Comparison of ENCODE assay signal across 12 cellular contexts in the genomic region with DNA sequence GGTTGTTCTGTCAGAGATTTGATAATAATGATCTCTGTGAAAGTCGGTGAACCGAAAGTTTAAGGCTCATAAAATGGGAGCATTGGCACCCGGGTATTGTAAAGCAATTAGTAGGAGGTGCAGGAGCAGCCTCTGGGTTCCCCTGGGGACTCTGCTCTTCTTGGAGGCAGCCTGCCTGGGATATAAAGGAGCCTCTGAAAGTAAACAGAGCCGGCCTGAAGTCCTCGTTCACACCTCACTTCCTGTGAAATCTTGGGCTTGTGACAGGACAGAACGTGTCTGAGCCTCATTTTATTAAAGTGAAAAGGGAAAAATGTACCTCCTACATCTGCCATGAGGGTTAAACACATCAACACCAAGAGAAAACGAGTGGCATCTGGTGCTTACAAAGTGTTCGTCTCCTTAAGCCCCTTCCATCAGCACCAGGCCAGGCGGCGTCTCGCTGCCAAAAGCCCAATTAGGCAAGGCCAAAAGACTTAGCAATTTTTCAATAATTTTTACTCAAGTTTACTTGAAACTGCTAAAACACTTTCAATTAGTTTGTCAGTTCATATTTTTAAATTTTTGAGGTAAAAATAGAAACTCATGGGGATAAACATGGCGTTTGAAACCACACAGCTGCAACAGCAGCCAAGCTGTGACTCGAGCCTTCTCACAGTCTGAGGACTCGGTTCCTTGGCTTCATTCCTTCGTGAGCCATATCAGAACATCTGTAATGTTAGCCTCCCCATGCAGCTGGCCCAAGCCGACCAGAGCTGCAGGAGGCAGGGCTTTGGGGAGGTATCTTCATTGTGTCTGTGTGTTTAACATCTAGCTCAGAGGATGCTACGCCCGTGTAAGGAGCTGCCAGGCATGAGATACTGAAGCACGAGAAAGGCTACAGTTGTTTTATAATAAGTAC. TPM values are rescaled to one million over a fixed set of nuclear protein-coding genes. Genes with fewer than 3 reads are reported as not detected.
DNase-seq lines count a peak whose midpoint lies in the region; ATAC-seq and TF ChIP-seq lines count a peak whose summit lies in the region.
"Had no signal": no experiment of that assay in that cellular context is flagged by ENCODE, and none has a peak within 500 bp of the region (broad histone marks: within the 10 kb centered on the region; RNA-seq: fewer than 3 reads in every experiment).

No MANE protein-coding gene starts in this region.

- H3K79me1 ChIP-seq in IMR-90 (ENCODE audit: low read depth in 1 of 2, low read length in 2 of 2) = no peaks in the 10 kb centered on the region

- no peak for TF ChIP-seq CTCF in AG04450 (IDR thresholded peaks at IDR 0.05; ENCODE audit: low read depth, low read length)
- TF ChIP-seq CTCF in IMR-90 (conservative IDR thresholded peaks at IDR 0.05; ENCODE audit: low read depth, low read length) = no peak

- H2BK120ac ChIP-seq in IMR-90 (ENCODE audit: low read depth, low read length) = peak overlapping the region; percentile 56; the same call in 1 of the 2 replicates

- peak overlapping the region; percentile 60; the same call in 1 of the 3 replicates for H2BK15ac ChIP-seq in IMR-90 (ENCODE audit: low read depth, low read length)

- TF ChIP-seq RAD21 in IMR-90 (IDR thresholded peaks at IDR 0.05; ENCODE audit: low read length) = no peak

- no peak for TF ChIP-seq POLR2A in IMR-90 (IDR thresholded peaks at IDR 0.05; ENCODE audit: low read depth, low read length)

- ATAC-seq in IMR-90 (ENCODE audit: low read depth) (peak; percentile 87), left colon (peak; percentile 47), HG02623 (IDR thresholded peaks at IDR 0.05; ENCODE audit: unreplicated experiment) (no peak)

- H2BK20ac ChIP-seq in IMR-90 (ENCODE audit: low read depth, low read length) = peak overlapping the region; percentile 20; the same call in 1 of the 2 replicates

- peak overlapping the region; percentile 13 for H3K27ac ChIP-seq in AG04450 (ENCODE audit: low read depth, low read length)
- peak overlapping the region; percentile 39; the same call in 1 of the 2 replicates for H3K27ac ChIP-seq in IMR-90 (ENCODE audit: insufficient read depth, low read length)
- H3K27ac ChIP-seq: SJSA1 had no signal

- peak overlapping the region; percentile 65 to 76; a peak in 3 of 4 replicates for H4K8ac ChIP-seq in IMR-90 (ENCODE audit: low read depth in 2 of 2, low read length in 2 of 2)

- no peaks in the 10 kb centered on the region for H3K36me3 ChIP-seq in IMR-90 (ENCODE audit: control insufficient read depth, insufficient read depth, low read length)
- H3K36me3 ChIP-seq: SJSA1 had no signal

- H3K4me3 ChIP-seq in AG04450 (ENCODE audit: low read depth, low read length) (no peak overlapping the region), IMR-90 (ENCODE audit: insufficient read depth, low read depth, low read length) (no peak overlapping the region)
- H3K4me3 ChIP-seq: lung, SJSA1 had no signal

- no TSS peak for BruUV-seq in IMR-90 (replicated peaks; lab: Mats Ljungman, UMichigan)

- 13% methylated on average over 3 of the region's 19 CpGs; no CpG with 5 or more reads in 1 of the 2 experiments for WGBS in IMR-90 (ENCODE audit: extremely low coverage in 2 of 2, insufficient read length in 1 of 2), 2 experiments

- peak overlapping the region; percentile 66 for H3K14ac ChIP-seq in IMR-90 (replicated peaks; ENCODE audit: low read depth, low read length)

- no peak for DNase-seq in AG04450 (ENCODE audit: low read depth, low spot score)
- DNase-seq in IMR-90 = peak; percentile 72
- DNase-seq in astrocyte of the hippocampus (ENCODE audit: low read depth, low spot score) = peak; percentile 40
- DNase-seq in left colon = peak in 1 of 2 donors; percentile 18
- no peak for DNase-seq in activated naive CD4-positive, alpha-beta T cell treated with anti-CD3 and anti-CD28 coated beads, Interleukin-2, amount 50 U/mL, for 16 hours
- DNase-seq in HPDE6-E6E7 (ENCODE audit: extremely low spot score) = no peak
- no peak for DNase-seq in 8988T
- DNase-seq: effector CD8-positive, alpha-beta T cell; KBM-7 had no signal

- peak overlapping the region; percentile 31 for H3K4ac ChIP-seq in IMR-90 (ENCODE audit: low read depth, low read length)

- no peak overlapping the region for H2AK9ac ChIP-seq in IMR-90 (replicated peaks; ENCODE audit: low read depth, low read length, poor library complexity)

- peak overlapping the region; percentile 14 for H2BK5ac ChIP-seq in IMR-90 (ENCODE audit: low read depth, low read length, poor library complexity, severe bottlenecking)

- POLR2A ChIA-PET in AG04450 (lab: Yijun Ruan, JAX) (interaction anchor here (0.6 to 1.3 kb wide), 5 partner anchors 9 to 34 kb away, joined by 3 to 8 read pairs (median 3); partner anchors contain the start of gene MAP6), IMR-90 (lab: Charles Lee; ENCODE audit: unreplicated experiment) (no interaction called here)

- peak overlapping the region; percentile 35 for H3K4me2 ChIP-seq in IMR-90 (ENCODE audit: low read depth, low read length)

- in situ Hi-C loops in IMR-90 (cut with MboI; ENCODE audit: low sequenced_read_pairs) = no loop called here

- H4K5ac ChIP-seq in IMR-90 (ENCODE audit: low read depth, low read length) = peak overlapping the region; percentile 22; the same call in 1 of the 2 replicates

- no peak overlapping the region for H3K9ac ChIP-seq in IMR-90 (ENCODE audit: low read depth, low read length)

- H2AFZ ChIP-seq in IMR-90 (replicated peaks; ENCODE audit: low read length, poor library complexity) = peak overlapping the region; percentile 73

- H3K9me3 ChIP-seq in AG04450 (ENCODE audit: control insufficient read depth, insufficient read depth, low read length) (no peaks in the 10 kb centered on the region), IMR-90 (ENCODE audit: control insufficient read depth, insufficient read depth, low read length) (no peaks in the 10 kb centered on the region)
- H3K9me3 ChIP-seq: SJSA1 had no signal

- dilution Hi-C loops in IMR-90 (cut with HindIII; ENCODE audit: low sequenced_read_pairs, unreplicated experiment) = no loop called here

- H3K4me1 ChIP-seq in IMR-90 (ENCODE audit: control insufficient read depth, insufficient read depth, low read length) = peaks cover 8% of the 10 kb centered on the region
- H3K4me1 ChIP-seq: SJSA1 had no signal

- H4K20me1 ChIP-seq in IMR-90 (ENCODE audit: insufficient read depth, low read length) = no peaks in the 10 kb centered on the region

- CTCF ChIA-PET in AG04450 (lab: Charles Lee) (interaction anchor here (0.5 kb wide), 1 partner anchor 397 kb away, joined by 5 read pairs; no protein-coding TSS in a partner anchor), IMR-90 (lab: Yijun Ruan, JAX) (no interaction called here)

- peak overlapping the region; percentile 21; the same call in 1 of the 2 replicates for H3K23ac ChIP-seq in IMR-90 (ENCODE audit: low read depth, low read length)

- H3K56ac ChIP-seq in IMR-90 (ENCODE audit: extremely low read depth, insufficient read depth, low read length) = no peak overlapping the region; the same call in 1 of the 2 replicates

- H3K9me1 ChIP-seq in IMR-90 (ENCODE audit: insufficient read depth, low read length) = no peaks in the 10 kb centered on the region

- peak overlapping the region; percentile 19; the same call in 1 of the 2 replicates for H4K91ac ChIP-seq in IMR-90 (ENCODE audit: insufficient read depth, low read depth, low read length)

- H3K18ac ChIP-seq in IMR-90 (ENCODE audit: low read depth, low read length) = peak overlapping the region; percentile 43; the same call in 1 of the 2 replicates

- intact Hi-C loops in IMR-90 (cut with micrococcal nuclease) (loop anchor here (2.0 kb wide), 1 partner anchor 32 kb away; no protein-coding TSS in a partner anchor), left colon (cut with DNase I, micrococcal nuclease) (no loop called here)

- no peak overlapping the region; the same call in 1 of the 2 replicates for H2AK5ac ChIP-seq in IMR-90 (ENCODE audit: low read depth, low read length)

- H3K27me3 ChIP-seq in AG04450 (ENCODE audit: control insufficient read depth, insufficient read depth, low read length) (peaks cover 4% of the 10 kb centered on the region), IMR-90 (ENCODE audit: control insufficient read depth, insufficient read depth, low read length) (no peaks in the 10 kb centered on the region)
- H3K27me3 ChIP-seq: SJSA1 had no signal

TF ChIP-seq in IMR-90, 13 proteins besides CTCF, POLR2A, EP300 and RAD21 (continues in another document):
- no peak for TF ChIP-seq CEBPB (IDR thresholded peaks at IDR 0.05; ENCODE audit: low read depth, low read length)
- TF ChIP-seq NFE2L2 (IDR thresholded peaks at IDR 0.05; ENCODE audit: low read depth, low read length) = no peak
- TF ChIP-seq BHLHE40 (IDR thresholded peaks at IDR 0.05; ENCODE audit: low read depth, low read length) = no peak
- no peak for TF ChIP-seq RCOR1 (IDR thresholded peaks at IDR 0.05; ENCODE audit: insufficient replicate concordance, low read length)
- TF ChIP-seq, protein P1, sequence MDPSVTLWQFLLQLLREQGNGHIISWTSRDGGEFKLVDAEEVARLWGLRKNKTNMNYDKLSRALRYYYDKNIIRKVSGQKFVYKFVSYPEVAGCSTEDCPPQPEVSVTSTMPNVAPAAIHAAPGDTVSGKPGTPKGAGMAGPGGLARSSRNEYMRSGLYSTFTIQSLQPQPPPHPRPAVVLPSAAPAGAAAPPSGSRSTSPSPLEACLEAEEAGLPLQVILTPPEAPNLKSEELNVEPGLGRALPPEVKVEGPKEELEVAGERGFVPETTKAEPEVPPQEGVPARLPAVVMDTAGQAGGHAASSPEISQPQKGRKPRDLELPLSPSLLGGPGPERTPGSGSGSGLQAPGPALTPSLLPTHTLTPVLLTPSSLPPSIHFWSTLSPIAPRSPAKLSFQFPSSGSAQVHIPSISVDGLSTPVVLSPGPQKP (IDR thresholded peaks at IDR 0.05; ENCODE audit: borderline replicate concordance, low read depth, low read length) = no peak
- no peak for TF ChIP-seq SMC3 (IDR thresholded peaks at IDR 0.05; ENCODE audit: low read depth, low read length)
- no peak for TF ChIP-seq MAZ (IDR thresholded peaks at IDR 0.05; ENCODE audit: borderline replicate concordance, low read depth, low read length)
- TF ChIP-seq USF2 (IDR thresholded peaks at IDR 0.05; ENCODE audit: low read depth, low read length) = no peak
- TF ChIP-seq RFX5 (IDR thresholded peaks at IDR 0.05; ENCODE audit: low read depth, low read length) = no peak

RNA-seq across cellular contexts. Expression of gene MAP6, which starts 33.6 kb away (rescaled TPM):
- polyA plus RNA-seq in AG04450 (2011; rRNA removed) = 1.5 TPM in 2 replicates
- 1.6 and 1.9 TPM in 2 replicates for polyA minus RNA-seq in AG04450 (2011; rRNA and poly(A)+ RNA removed)
- 2.5 and 3.0 TPM in 2 replicates for total RNA-seq in IMR-90 (2012; rRNA removed)
- 3.1 and 3.4 TPM in 2 replicates for polyA plus RNA-seq in IMR-90 (2012; rRNA removed)
- polyA plus RNA-seq in IMR-90 (2012; cell fraction: cytosol; rRNA removed) = 1.6 and 1.9 TPM in 2 replicates
- polyA plus RNA-seq in IMR-90 (2012; cell fraction: nucleus; rRNA removed; ENCODE audit: low replicate concordance) = 6.3 and 12.8 TPM in 2 replicates
- 1 to 10 TPM in 1 of 2 donors, under 1 TPM in 1; 0.58 to 1.7 TPM for total RNA-seq in left colon

Comparison
In these comparisons a context has a peak if more than half of its experiments do, and no peak if none do; other contexts are left out.
1. DNase-seq: peak in IMR-90 (single experiment) and astrocyte of the hippocampus (single experiment); none in AG04450 (single experiment), activated naive CD4-positive, alpha-beta T cell treated with anti-CD3 and anti-CD28 coated beads, Interleukin-2, amount 50 U/mL, for 16 hours (single experiment), HPDE6-E6E7 (single experiment) and 8988T (single experiment).